In the genomic region with DNA sequence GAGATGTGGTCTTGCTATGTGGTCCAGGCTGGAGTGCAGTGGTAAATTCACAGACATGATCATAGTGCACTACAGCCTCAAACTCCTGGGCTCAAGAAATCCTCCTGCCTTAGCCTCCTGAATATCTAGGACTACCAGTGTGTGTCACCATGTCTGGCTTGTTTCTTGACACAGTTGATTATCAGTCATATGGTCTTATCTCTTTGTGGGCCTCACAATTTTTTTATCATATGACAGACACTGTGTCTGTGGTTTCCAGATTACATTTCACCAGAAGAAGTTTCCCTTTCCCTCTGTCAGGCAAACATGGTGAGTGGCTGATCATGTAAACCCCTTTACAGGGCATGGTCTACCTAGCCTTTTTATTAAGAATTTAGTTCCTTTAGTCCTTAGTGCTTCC, we compare ENCODE assay signal across 27 cellular contexts.
"Had no signal": no experiment of that assay in that cellular context is flagged by ENCODE, and none has a peak within 500 bp of the region (broad histone marks: within the 10 kb centered on the region; RNA-seq: fewer than 3 reads in every experiment).

No MANE protein-coding gene starts in this region.

- H3K4me1 ChIP-seq: stomach, suprapubic skin, testis, thyroid gland, tibial artery, tibial nerve, transverse colon, upper lobe of left lung, upper lobe of right lung, uterus, vagina had no signal

- H3K36me3 ChIP-seq: suprapubic skin, thoracic aorta, thyroid gland, tibial artery, transverse colon, upper lobe of left lung, upper lobe of right lung, uterus, vagina had no signal

- H3K27ac ChIP-seq: stomach, suprapubic skin, testis, thoracic aorta, thyroid gland, tibial artery, tibial nerve, transverse colon, upper lobe of left lung, upper lobe of right lung, uterus, vagina had no signal

- H3K4me3 ChIP-seq: stomach, suprapubic skin, testis, thoracic aorta, thyroid gland, tibial artery, tibial nerve, transverse colon, upper lobe of left lung, upper lobe of right lung, uterus, vagina had no signal

- H3K27me3 ChIP-seq: stomach, suprapubic skin, testis, thyroid gland, tibial artery, tibial nerve, transverse colon, upper lobe of left lung, upper lobe of right lung, uterus, vagina had no signal

- ATAC-seq: stimulated activated effector memory CD8-positive, alpha-beta T cell treated with anti-CD3 and anti-CD28 coated beads, Interleukin-12 subunit alpha, Interleukin-12 subunit beta, amount 100 ng/mL, for 72 hours; stimulated activated memory B cell treated with anti-CD40 and anti-IgM and Interleukin-4, amounts not matched to agents 10 μg/mL and 1 μg/mL and 100 μg/mL, for 72 hours; stimulated activated naive B cell treated with anti-CD40 and anti-IgM and Interleukin-4, amounts not matched to agents 10 μg/mL and 1 μg/mL and 100 μg/mL, for 72 hours; stimulated activated naive CD8-positive, alpha-beta T cell treated with anti-CD3 and anti-CD28 coated beads, Interleukin-15, amount 100 ng/mL, for 72 hours; stimulated activated naive CD8-positive, alpha-beta T cell treated with anti-CD3 and anti-CD28 coated beads, Interleukin-15, Interleukin-2, amounts not matched to agents 100 U/mL and 50 U/mL, for 24 hours; upper lobe of right lung had no signal

- DNase-seq: stimulated activated CD4-positive, alpha-beta T cell treated with anti-CD3 and anti-CD28 coated beads, Interleukin-2, amount 100 ng/mL, for 48 hours; stimulated activated CD4-positive, alpha-beta T cell treated with anti-CD3 and anti-CD28 coated beads, Interleukin-4, amount 100 ng/mL, for 1 hour; stimulated activated CD4-positive, alpha-beta T cell treated with anti-CD3 and anti-CD28 coated beads, Interleukin-4, amount 100 ng/mL, for 24 hours; stimulated activated CD4-positive, alpha-beta T cell treated with anti-CD3 and anti-CD28 coated beads, Interleukin-4, amount 100 ng/mL, for 4 hours; stimulated activated CD8-positive, alpha-beta memory T cell treated with anti-CD3 and anti-CD28 coated beads, Interleukin-4, amount 100 ng/mL, for 48 hours; stimulated activated naive B cell treated with anti-CD40 and anti-IgM and Interleukin-4, amounts not matched to agents 10 μg/mL and 1 μg/mL and 100 μg/mL, for 72 hours; stimulated activated naive CD4-positive, alpha-beta T cell; stimulated activated naive CD4-positive, alpha-beta T cell treated with Interleukin-2 at 50 U/mL for 16 hours; stimulated activated naive CD8-positive, alpha-beta T cell treated with anti-CD3 and anti-CD28 coated beads, Interleukin-15, amount 100 ng/mL, for 72 hours; stimulated activated naive CD8-positive, alpha-beta T cell treated with anti-CD3 and anti-CD28 coated beads, Interleukin-15, Interleukin-2, amounts not matched to agents 100 U/mL and 50 U/mL, for 24 hours; stomach; substantia nigra; testis; thyroid gland; tibial artery; transverse colon; trophoblast cell; upper lobe of left lung; upper lobe of right lung; uterus had no signal

- FAIRE-seq: urothelium cell line had no signal

- H3K9me3 ChIP-seq: testis, thoracic aorta, thyroid gland, transverse colon, vagina had no signal
